In genomic region chr2:236052926-236053846, GRCh38 we compare ENCODE assay signal across 30 cellular contexts.
A peak's percentile ranks its signal among the peaks of the same experiment; 100 is the strongest.
DNase-seq lines count a peak whose midpoint lies in the region; ATAC-seq lines count a peak whose summit lies in the region.
"Had no signal": no experiment of that assay in that cellular context is flagged by ENCODE, and none has a peak within 500 bp of the region (broad histone marks: within the 10 kb centered on the region; RNA-seq: fewer than 3 reads in every experiment).

No MANE protein-coding gene starts in this region.

- no peak overlapping the region for H3K4me3 Mint-ChIP-seq in activated CD8-positive, alpha-beta memory T cell treated with anti-CD3 and anti-CD28 coated beads, Interleukin-2, amount 10 ng/mL, durations not matched to agents 7 days and 5 days
- H3K4me3 Mint-ChIP-seq: activated CD4-positive, alpha-beta T cell treated with anti-CD3 and anti-CD28 coated beads, Interleukin-2, amount 10 ng/mL, durations not matched to agents 24 days and 14 days; activated naive CD4-positive, alpha-beta T cell treated with anti-CD3 and anti-CD28 coated beads, Interleukin-2, amount 50 U/mL, for 24 hours; CD8-positive, alpha-beta memory T cell; natural killer cell treated with Interleukin-12 subunit alpha and Interleukin-12 subunit beta and Interleukin-15 and Interleukin-18, amount 100 ng/mL, for 72 hours; stimulated activated naive CD8-positive, alpha-beta T cell treated with anti-CD3 and anti-CD28 coated beads, Interleukin-15, amount 100 ng/mL, for 72 hours had no signal

- no peak overlapping the region for H3K18ac ChIP-seq in neuronal stem cell (ENCODE audit: low read length)

- DNase-seq in H7, result peak; percentile 85
- peak; percentile 64 for DNase-seq in ecto neural progenitor cell (ENCODE audit: low spot score)
- peak; percentile 62 for DNase-seq in iPS-NIHi11 (ENCODE audit: low spot score)
- DNase-seq in neuronal stem cell (ENCODE audit: low spot score), result no peak
- DNase-seq in activated CD8-positive, alpha-beta memory T cell treated with anti-CD3 and anti-CD28 coated beads, Interleukin-2, amount 10 ng/mL, durations not matched to agents 7 days and 5 days, result no peak
- no peak for DNase-seq in AG08395 (ENCODE audit: low spot score)
- DNase-seq in Kasumi-1 (lab: John Stamatoyannopoulos, UW), result no peak
- DNase-seq: ACHN; activated CD4-positive, alpha-beta T cell treated with anti-CD3 and anti-CD28 coated beads, Interleukin-2, amount 10 ng/mL, durations not matched to agents 24 days and 14 days; activated CD8-positive, alpha-beta memory T cell treated with anti-CD3 and anti-CD28 coated beads for 24 hours; brain microvascular endothelial cell; CD8-positive, alpha-beta memory T cell; lower lobe of right lung; mucosa of descending colon; MV-4-11; NCI-H2107; NCI-H446; NCI-H82; right cardiac atrium; spleen; stimulated activated CD4-positive, alpha-beta T cell treated with anti-CD3 and anti-CD28 coated beads, Interleukin-2, amount 100 ng/mL, for 24 hours; stimulated activated CD8-positive, alpha-beta memory T cell treated with anti-CD3 and anti-CD28 coated beads, Interleukin-4, amount 100 ng/mL, for 48 hours; stimulated activated naive CD8-positive, alpha-beta T cell treated with anti-CD3 and anti-CD28 coated beads, Interleukin-15, amount 100 ng/mL, for 72 hours; thyroid gland; WERI-Rb-1 had no signal

- peaks cover 0 to 12% of the 10 kb centered on the region in 2 donors for H3K4me1 ChIP-seq in neuronal stem cell (ENCODE audit: control insufficient read depth in 2 of 2, insufficient read depth in 1 of 2, low read depth in 1 of 2, low read length in 2 of 2)
- H3K4me1 ChIP-seq: HAP-1, lower lobe of right lung, parathyroid adenoma, spleen, thyroid gland had no signal

- H3K4ac ChIP-seq in neuronal stem cell (ENCODE audit: low read length), result no peak overlapping the region

- H3K36me3 Mint-ChIP-seq in activated CD8-positive, alpha-beta memory T cell treated with anti-CD3 and anti-CD28 coated beads, Interleukin-2, amount 10 ng/mL, durations not matched to agents 7 days and 5 days, result no peaks in the 10 kb centered on the region
- H3K36me3 Mint-ChIP-seq: activated naive CD4-positive, alpha-beta T cell treated with anti-CD3 and anti-CD28 coated beads, Interleukin-2, amount 50 U/mL, for 24 hours had no signal

- no peak overlapping the region for H2BK120ac ChIP-seq in neuronal stem cell (ENCODE audit: low read depth, low read length)

- no CpG with 5 or more reads among the region's 38 CpGs for WGBS in neuronal stem cell (ENCODE audit: extremely low coverage in 2 of 2, insufficient read length in 2 of 2, insufficient replicate concordance in 1 of 2), 2 donors

- no peaks in the 10 kb centered on the region for H3K27me3 ChIP-seq in H7 (ENCODE audit: control insufficient read depth, insufficient read depth, low read length)
- H3K27me3 ChIP-seq in neuronal stem cell (ENCODE audit: control insufficient read depth in 3 of 3, insufficient read depth in 3 of 3, low read depth in 1 of 3, low read length in 3 of 3), result no peaks in the 10 kb centered on the region
- H3K27me3 ChIP-seq: brain microvascular endothelial cell, thyroid gland had no signal

- H3K14ac ChIP-seq in neuronal stem cell (ENCODE audit: low read length), result no peak overlapping the region

- no peak overlapping the region for H3K27ac ChIP-seq in neuronal stem cell (replicated peaks; ENCODE audit: low read length)
- H3K27ac ChIP-seq: brain microvascular endothelial cell, lower lobe of right lung, parathyroid adenoma, RWPE1, spleen, thyroid gland, WERI-Rb-1 had no signal

- no peak for ATAC-seq in activated CD8-positive, alpha-beta memory T cell treated with anti-CD3 and anti-CD28 coated beads, Interleukin-2, amount 10 ng/mL, durations not matched to agents 7 days and 5 days
- ATAC-seq: lower lobe of right lung; mucosa of descending colon; natural killer cell treated with Interleukin-12 subunit alpha and Interleukin-12 subunit beta and Interleukin-15 and Interleukin-18, amount 100 ng/mL, for 72 hours; right cardiac atrium; stimulated activated naive CD8-positive, alpha-beta T cell treated with anti-CD3 and anti-CD28 coated beads, Interleukin-15, amount 100 ng/mL, for 72 hours had no signal

- H3K9me3 Mint-ChIP-seq in activated CD8-positive, alpha-beta memory T cell treated with anti-CD3 and anti-CD28 coated beads, Interleukin-2, amount 10 ng/mL, durations not matched to agents 7 days and 5 days (ENCODE audit: low read depth), result no peaks in the 10 kb centered on the region
- H3K9me3 Mint-ChIP-seq: activated CD4-positive, alpha-beta T cell treated with anti-CD3 and anti-CD28 coated beads, Interleukin-2, amount 10 ng/mL, durations not matched to agents 24 days and 14 days; activated naive CD4-positive, alpha-beta T cell treated with anti-CD3 and anti-CD28 coated beads, Interleukin-2, amount 50 U/mL, for 24 hours had no signal

- peak overlapping the region; percentile 11 for H3K4me2 ChIP-seq in neuronal stem cell (ENCODE audit: insufficient read depth, low read length, poor library complexity, severe bottlenecking)

- CTCF ChIA-PET in activated CD8-positive, alpha-beta memory T cell treated with anti-CD3 and anti-CD28 coated beads, Interleukin-2, amount 10 ng/mL, durations not matched to agents 7 days and 5 days (lab: Charles Lee), result no interaction called here

- no peak overlapping the region for H2BK15ac ChIP-seq in neuronal stem cell (ENCODE audit: low read length)

- H3K9ac ChIP-seq in neuronal stem cell (ENCODE audit: low read depth, low read length, poor library complexity), result no peak overlapping the region
- H3K9ac ChIP-seq: parathyroid adenoma had no signal

- peaks cover 32% of the 10 kb centered on the region for H3K27me3 Mint-ChIP-seq in activated CD8-positive, alpha-beta memory T cell treated with anti-CD3 and anti-CD28 coated beads, Interleukin-2, amount 10 ng/mL, durations not matched to agents 7 days and 5 days

- H3K4me3 ChIP-seq in H7 (ENCODE audit: insufficient read depth, low read depth, low read length), result no peak overlapping the region
- H3K4me3 ChIP-seq in neuronal stem cell (ENCODE audit: low read length in 2 of 2), result no peak overlapping the region
- H3K4me3 ChIP-seq: HAP-1, lower lobe of right lung, mucosa of descending colon, spleen, thyroid gland had no signal

- H2AFZ ChIP-seq in neuronal stem cell (ENCODE audit: low read length), result no peak overlapping the region
- H2AFZ ChIP-seq: parathyroid adenoma had no signal

- no peak overlapping the region for H4K91ac ChIP-seq in neuronal stem cell (ENCODE audit: low read depth, low read length, poor library complexity)

- H3K4me1 Mint-ChIP-seq in activated CD8-positive, alpha-beta memory T cell treated with anti-CD3 and anti-CD28 coated beads, Interleukin-2, amount 10 ng/mL, durations not matched to agents 7 days and 5 days, result peaks cover 8% of the 10 kb centered on the region

- peaks cover 4 to 16% of the 10 kb centered on the region in 2 donors for H3K9me3 ChIP-seq in neuronal stem cell (replicated peaks in 1 of 2; ENCODE audit: control insufficient read depth in 2 of 2, insufficient read depth in 1 of 2, low read depth in 1 of 2, low read length in 2 of 2)
- H3K9me3 ChIP-seq: HAP-1, lower lobe of right lung, mucosa of descending colon, thyroid gland had no signal

- no peak overlapping the region for H3K27ac Mint-ChIP-seq in activated CD8-positive, alpha-beta memory T cell treated with anti-CD3 and anti-CD28 coated beads, Interleukin-2, amount 10 ng/mL, durations not matched to agents 7 days and 5 days
- H3K27ac Mint-ChIP-seq: activated CD4-positive, alpha-beta T cell treated with anti-CD3 and anti-CD28 coated beads, Interleukin-2, amount 10 ng/mL, durations not matched to agents 24 days and 14 days; CD8-positive, alpha-beta memory T cell; natural killer cell treated with Interleukin-12 subunit alpha and Interleukin-12 subunit beta and Interleukin-15 and Interleukin-18, amount 100 ng/mL, for 72 hours; stimulated activated naive CD8-positive, alpha-beta T cell treated with anti-CD3 and anti-CD28 coated beads, Interleukin-15, amount 100 ng/mL, for 72 hours had no signal

- H3K36me3 ChIP-seq in H7 (replicated peaks; ENCODE audit: control insufficient read depth, insufficient read depth, low read length) (no peaks in the 10 kb centered on the region), neuronal stem cell (replicated peaks in 1 of 2; ENCODE audit: control insufficient read depth in 2 of 2, insufficient read depth in 2 of 2, low read length in 2 of 2) (peaks cover 6 to 42% of the 10 kb centered on the region in 2 donors)
- H3K36me3 ChIP-seq: brain microvascular endothelial cell, HAP-1, thyroid gland had no signal

- no peak overlapping the region for H2BK5ac ChIP-seq in neuronal stem cell (ENCODE audit: low read length)

- no peak overlapping the region for H2BK12ac ChIP-seq in neuronal stem cell (ENCODE audit: low read length)

- no peak overlapping the region for H4K8ac ChIP-seq in neuronal stem cell (ENCODE audit: low read depth, low read length)

- no peak overlapping the region for H2AK5ac ChIP-seq in neuronal stem cell (ENCODE audit: low read depth, low read length)

- no peak overlapping the region for H3K23ac ChIP-seq in neuronal stem cell (ENCODE audit: low read depth, low read length, poor library complexity)

- no peaks in the 10 kb centered on the region for H3K79me1 ChIP-seq in neuronal stem cell (ENCODE audit: low read depth, low read length)

Comparison
In these comparisons a context has a peak if more than half of its experiments do, and no peak if none do; other contexts are left out.
1. DNase-seq: peak in H7 (single experiment), ecto neural progenitor cell (single experiment) and iPS-NIHi11 (single experiment); none in neuronal stem cell (single experiment), activated CD8-positive, alpha-beta memory T cell treated with anti-CD3 and anti-CD28 coated beads, Interleukin-2, amount 10 ng/mL, durations not matched to agents 7 days and 5 days (single experiment), AG08395 (single experiment) and Kasumi-1 (0 of 2).